28 cellular contexts compared by ENCODE assay signal in the genomic region with DNA sequence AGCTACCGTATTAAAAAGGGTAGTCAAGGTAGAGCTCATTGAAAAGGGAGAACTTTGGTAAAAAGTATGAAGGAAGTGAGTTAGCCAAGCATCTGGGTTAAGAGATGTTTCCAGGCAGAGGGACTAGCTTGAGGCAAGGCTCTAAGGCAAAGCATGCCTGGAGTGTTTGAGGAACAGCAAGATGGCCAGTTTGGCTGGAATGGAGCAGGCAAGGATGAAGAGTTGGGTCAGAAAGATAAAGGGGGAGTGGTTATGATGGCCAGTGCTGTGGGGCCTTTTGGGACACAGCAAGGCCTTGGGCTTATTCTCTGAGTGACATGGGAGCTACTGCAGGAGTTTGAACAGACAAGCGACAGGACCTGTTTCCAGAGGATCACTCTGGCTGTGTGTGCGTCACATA.
"Had no signal": no experiment of that assay in that cellular context is flagged by ENCODE, and none has a peak within 500 bp of the region (broad histone marks: within the 10 kb centered on the region; RNA-seq: fewer than 3 reads in every experiment).

No MANE protein-coding gene starts in this region.

- H3K79me2 ChIP-seq: parathyroid adenoma had no signal

- H3K27ac ChIP-seq: ovary, parathyroid adenoma, psoas muscle, right lobe of liver, sigmoid colon, stomach, tibial artery, transverse colon, upper lobe of left lung, vagina had no signal

- H3K36me3 Mint-ChIP-seq: naive B cell; natural killer cell treated with Interleukin-12 subunit alpha and Interleukin-12 subunit beta and Interleukin-15 and Interleukin-18, amount 100 ng/mL, for 72 hours; stimulated activated effector memory CD8-positive, alpha-beta T cell treated with anti-CD3 and anti-CD28 coated beads, Interleukin-12 subunit alpha, Interleukin-12 subunit beta, amount 100 ng/mL, for 72 hours had no signal

- H3K4me3 Mint-ChIP-seq: naive B cell; naive thymus-derived CD8-positive, alpha-beta T cell; natural killer cell treated with Interleukin-12 subunit alpha and Interleukin-12 subunit beta and Interleukin-15 and Interleukin-18, amount 100 ng/mL, for 72 hours; nephron progenitor cell; neural crest cell; stimulated activated effector memory CD8-positive, alpha-beta T cell treated with anti-CD3 and anti-CD28 coated beads, Interleukin-12 subunit alpha, Interleukin-12 subunit beta, amount 100 ng/mL, for 72 hours; stimulated activated naive B cell treated with anti-CD40 and anti-IgM and Interleukin-4, amounts not matched to agents 10 μg/mL and 1 μg/mL and 100 μg/mL, for 72 hours; stimulated activated naive CD8-positive, alpha-beta T cell treated with anti-CD3 and anti-CD28 coated beads, Interleukin-15, Interleukin-2, amounts not matched to agents 100 ng/mL and 50 ng/mL, for 24 hours had no signal

- H3K36me3 ChIP-seq: ovary, vagina had no signal

- H3K4me3 ChIP-seq: ovary, psoas muscle, right lobe of liver, sigmoid colon, stomach, tibial artery, transverse colon, upper lobe of left lung, vagina had no signal

- H3K9me3 Mint-ChIP-seq: naive B cell; naive thymus-derived CD8-positive, alpha-beta T cell; natural killer cell treated with Interleukin-12 subunit alpha and Interleukin-12 subunit beta and Interleukin-15 and Interleukin-18, amount 100 ng/mL, for 72 hours; nephron progenitor cell; neural crest cell; stimulated activated effector memory CD8-positive, alpha-beta T cell treated with anti-CD3 and anti-CD28 coated beads, Interleukin-12 subunit alpha, Interleukin-12 subunit beta, amount 100 ng/mL, for 72 hours; stimulated activated naive B cell treated with anti-CD40 and anti-IgM and Interleukin-4, amounts not matched to agents 10 μg/mL and 1 μg/mL and 100 μg/mL, for 72 hours; stimulated activated naive CD8-positive, alpha-beta T cell treated with anti-CD3 and anti-CD28 coated beads, Interleukin-15, Interleukin-2, amounts not matched to agents 100 ng/mL and 50 ng/mL, for 24 hours had no signal

- DNase-seq: naive B cell; naive thymus-derived CD8-positive, alpha-beta T cell; nephron progenitor cell; occipital lobe; ovary; posterior cingulate gyrus; psoas muscle; right cardiac atrium; right lobe of liver; sigmoid colon; small intestine; stimulated activated CD4-positive, alpha-beta T cell treated with anti-CD3 and anti-CD28 coated beads, Interleukin-15, amount 100 ng/mL, for 24 hours; stimulated activated CD4-positive, alpha-beta T cell treated with anti-CD3 and anti-CD28 coated beads, Interleukin-2, amount 100 ng/mL, for 24 hours; stimulated activated CD4-positive, alpha-beta T cell treated with anti-CD3 and anti-CD28 coated beads, Interleukin-2, amount 100 ng/mL, for 48 hours; stimulated activated CD4-positive, alpha-beta T cell treated with anti-CD3 and anti-CD28 coated beads, Interleukin-4, amount 100 ng/mL, for 24 hours; stimulated activated naive B cell treated with anti-CD40 and anti-IgM and Interleukin-4, amounts not matched to agents 10 μg/mL and 1 μg/mL and 100 μg/mL, for 72 hours; stimulated activated naive CD4-positive, alpha-beta T cell treated with Interleukin-2 at 50 U/mL for 16 hours; stomach; tibial artery; transverse colon; upper lobe of left lung had no signal

- H3K4me1 ChIP-seq: psoas muscle, right lobe of liver, tibial artery, transverse colon, upper lobe of left lung, vagina had no signal

- ATAC-seq: naive thymus-derived CD8-positive, alpha-beta T cell; natural killer cell treated with Interleukin-12 subunit alpha and Interleukin-12 subunit beta and Interleukin-15 and Interleukin-18, amount 100 ng/mL, for 72 hours; psoas muscle; right cardiac atrium; right lobe of liver; stimulated activated effector memory CD8-positive, alpha-beta T cell treated with anti-CD3 and anti-CD28 coated beads, Interleukin-12 subunit alpha, Interleukin-12 subunit beta, amount 100 ng/mL, for 72 hours; stimulated activated naive B cell treated with anti-CD40 and anti-IgM and Interleukin-4, amounts not matched to agents 10 μg/mL and 1 μg/mL and 100 μg/mL, for 72 hours had no signal

- H2AFZ ChIP-seq: parathyroid adenoma had no signal

- H3K9me3 ChIP-seq: ovary, psoas muscle, right lobe of liver, sigmoid colon, stomach, tibial artery, transverse colon, upper lobe of left lung, vagina had no signal

- H3K27me3 Mint-ChIP-seq: naive thymus-derived CD8-positive, alpha-beta T cell; stimulated activated naive B cell treated with anti-CD40 and anti-IgM and Interleukin-4, amounts not matched to agents 10 μg/mL and 1 μg/mL and 100 μg/mL, for 72 hours; stimulated activated naive CD8-positive, alpha-beta T cell treated with anti-CD3 and anti-CD28 coated beads, Interleukin-15, Interleukin-2, amounts not matched to agents 100 ng/mL and 50 ng/mL, for 24 hours had no signal

- H3K27me3 ChIP-seq: ovary, right lobe of liver, sigmoid colon, stomach, tibial artery, transverse colon, upper lobe of left lung, vagina had no signal

- H3K9ac ChIP-seq: parathyroid adenoma had no signal

- H3K27ac Mint-ChIP-seq: natural killer cell treated with Interleukin-12 subunit alpha and Interleukin-12 subunit beta and Interleukin-15 and Interleukin-18, amount 100 ng/mL, for 72 hours; nephron progenitor cell; progenitor cell of endocrine pancreas; stimulated activated effector memory CD8-positive, alpha-beta T cell treated with anti-CD3 and anti-CD28 coated beads, Interleukin-12 subunit alpha, Interleukin-12 subunit beta, amount 100 ng/mL, for 72 hours; stimulated activated naive B cell treated with anti-CD40 and anti-IgM and Interleukin-4, amounts not matched to agents 10 μg/mL and 1 μg/mL and 100 μg/mL, for 72 hours; stimulated activated naive CD8-positive, alpha-beta T cell treated with anti-CD3 and anti-CD28 coated beads, Interleukin-15, Interleukin-2, amounts not matched to agents 100 ng/mL and 50 ng/mL, for 24 hours had no signal

- H3K4me1 Mint-ChIP-seq: naive B cell; nephron progenitor cell; stimulated activated effector memory CD8-positive, alpha-beta T cell treated with anti-CD3 and anti-CD28 coated beads, Interleukin-12 subunit alpha, Interleukin-12 subunit beta, amount 100 ng/mL, for 72 hours had no signal
